27 cellular contexts compared by ENCODE assay signal in the genomic region with DNA sequence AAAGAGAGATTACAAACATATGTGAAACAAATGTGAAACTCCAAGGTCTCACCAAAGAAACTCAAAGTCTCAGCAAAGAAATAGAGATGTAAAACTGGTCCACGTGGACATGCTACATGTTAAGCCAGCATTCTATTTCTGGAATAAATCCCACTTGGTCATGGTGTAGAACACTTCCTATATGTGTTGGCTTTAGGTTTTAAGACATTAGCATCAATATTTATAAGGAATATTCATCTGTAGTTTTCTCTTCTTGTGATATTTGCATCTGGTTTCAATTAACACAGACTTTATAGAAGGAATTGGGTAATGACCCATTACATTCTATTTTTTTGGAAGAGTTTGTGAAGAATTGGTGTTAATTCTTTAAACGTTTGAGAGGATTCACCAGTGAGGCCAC.
A peak's percentile ranks its signal among the peaks of the same experiment; 100 is the strongest.
DNase-seq lines count a peak whose midpoint lies in the region; ATAC-seq and TF ChIP-seq lines count a peak whose summit lies in the region.
"Had no signal": no experiment of that assay in that cellular context is flagged by ENCODE, and none has a peak within 500 bp of the region (broad histone marks: within the 10 kb centered on the region; RNA-seq: fewer than 3 reads in every experiment).

No MANE protein-coding gene starts in this region.

- H3K27ac ChIP-seq in GM23248 (peak overlapping the region; percentile 79), Panc1 (ENCODE audit: low read length) (peak overlapping the region; percentile 81), fibroblast of lung (ENCODE audit: insufficient read depth, low read length) (peak overlapping the region; percentile 13), smooth muscle cell (ENCODE audit: low read depth) (peak overlapping the region; percentile 91), ovary (no peak overlapping the region)

- DNase-seq in GM23248 (peak; percentile 75), Panc1 (ENCODE audit: low read depth, low spot score) (no peak), fibroblast of lung (ENCODE audit: low read depth in 2 of 2) (peak; percentile 39 to 53), smooth muscle cell (lab: John Stamatoyannopoulos, UW; ENCODE audit: unreplicated experiment) (no peak), ovary (no peak), A172 (ENCODE audit: low spot score) (no peak)
- DNase-seq: activated CD4-positive, alpha-beta T cell treated with anti-CD3 and anti-CD28 coated beads, Interleukin-2, amount 10 ng/mL, durations not matched to agents 24 days and 14 days; AML-193; aorta; CD8-positive, alpha-beta memory T cell; cerebellar nuclear complex; DMS153; effector memory CD8-positive, alpha-beta T cell; GDM1; MV-4-11; natural killer cell; NCI-H187; NCI-H2227 treated with DMSO at 0.1 percent for 48 hours; NCI-H82; OCI-M1; posterior cingulate gyrus; Right ventricle myocardium superior; T-helper 2 cell had no signal

- no peak for TF ChIP-seq POLR2A in ovary (IDR thresholded peaks at IDR 0.05)

- CTCF ChIA-PET in Panc1 (lab: Charles Lee): no interaction called here

- BruUV-seq in Panc1 (replicated peaks; lab: Mats Ljungman, UMichigan): no TSS peak

- H3K4me3 ChIP-seq in GM23248 (no peak overlapping the region), Panc1 (ENCODE audit: low read depth in 2 of 2, low read length in 2 of 2) (no peak overlapping the region), fibroblast of lung (replicated peaks in 1 of 4; ENCODE audit: control extremely low read depth in 1 of 4, insufficient read depth in 1 of 4, low read depth in 3 of 4, low read length in 4 of 4) (no peak overlapping the region), smooth muscle cell (no peak overlapping the region), ovary (no peak overlapping the region)
- H3K4me3 ChIP-seq: esophagus muscularis mucosa had no signal

- TF ChIP-seq EP300 in ovary (IDR thresholded peaks at IDR 0.05): no peak

- no peaks in the 10 kb centered on the region for H3K9me2 ChIP-seq in GM23248 (ENCODE audit: insufficient read depth)

- no peaks in the 10 kb centered on the region for H3K27me3 ChIP-seq in GM23248 (replicated peaks; ENCODE audit: insufficient read depth)
- H3K27me3 ChIP-seq in Panc1 (ENCODE audit: control insufficient read depth, insufficient read depth, low read length): no peaks in the 10 kb centered on the region
- H3K27me3 ChIP-seq in fibroblast of lung (ENCODE audit: control insufficient read depth, insufficient read depth, low read length): no peaks in the 10 kb centered on the region
- H3K27me3 ChIP-seq in smooth muscle cell (ENCODE audit: low read depth): no peaks in the 10 kb centered on the region
- no peaks in the 10 kb centered on the region for H3K27me3 ChIP-seq in ovary
- H3K27me3 ChIP-seq: esophagus muscularis mucosa had no signal

- POLR2A ChIA-PET in Panc1 (lab: Charles Lee): no interaction called here

- H3K36me3 ChIP-seq in GM23248 (ENCODE audit: low read depth) (no peaks in the 10 kb centered on the region), Panc1 (ENCODE audit: control insufficient read depth, insufficient read depth, low read length) (no peaks in the 10 kb centered on the region), fibroblast of lung (ENCODE audit: control insufficient read depth, insufficient read depth, low read length) (no peaks in the 10 kb centered on the region), smooth muscle cell (ENCODE audit: low read depth) (no peaks in the 10 kb centered on the region), ovary (no peaks in the 10 kb centered on the region)
- H3K36me3 ChIP-seq: esophagus muscularis mucosa had no signal

- H3K4me1 ChIP-seq in GM23248 (ENCODE audit: insufficient read depth) (peaks cover 60% of the 10 kb centered on the region), Panc1 (ENCODE audit: control insufficient read depth, insufficient read depth, low read length) (peaks cover 28% of the 10 kb centered on the region), fibroblast of lung (ENCODE audit: control insufficient read depth, extremely low read depth, insufficient read depth, low read length) (peaks cover 39% of the 10 kb centered on the region), smooth muscle cell (ENCODE audit: low read depth) (peaks cover 12% of the 10 kb centered on the region), ovary (ENCODE audit: insufficient read depth) (peaks cover 21% of the 10 kb centered on the region)

- WGBS in GM23248 (ENCODE audit: low coverage in 1 of 2, low lambda C conversion rate in 2 of 2, missing lambda C conversion rate in 2 of 2), 2 experiments: 4 to 10% methylated on average over 2 of the region's 2 CpGs
- 31% methylated on average over 2 of the region's 2 CpGs for WGBS in smooth muscle cell (ENCODE audit: low lambda C conversion rate)
- 50 to 71% (median 65%) methylated on average over 2 of the region's 2 CpGs for WGBS in ovary, 3 donors

- H3K79me2 ChIP-seq in GM23248 (ENCODE audit: insufficient read depth) (no peaks in the 10 kb centered on the region), fibroblast of lung (ENCODE audit: control insufficient read depth, insufficient read depth, low read length) (no peaks in the 10 kb centered on the region), smooth muscle cell (ENCODE audit: low read depth) (peaks cover 9% of the 10 kb centered on the region)

- in situ Hi-C loops in GM23248 (cut with MboI) (no loop called here), Panc1 (cut with HindIII; ENCODE audit: low pct_unique_long_range_greater_than_20kb, low sequenced_read_pairs) (no loop called here)

- ATAC-seq in Panc1: no peak
- ATAC-seq in HG02884 (IDR thresholded peaks at IDR 0.05; ENCODE audit: unreplicated experiment): no peak
- ATAC-seq: effector memory CD8-positive, alpha-beta T cell; HCT116; natural killer cell; sciatic nerve had no signal

- intact Hi-C loops in Panc1 (cut with micrococcal nuclease; ENCODE audit: unreplicated experiment): no loop called here
- intact Hi-C loops in ovary (cut with DNase I): no loop called here

- H4K20me1 ChIP-seq in GM23248 (ENCODE audit: insufficient read depth) (no peaks in the 10 kb centered on the region), fibroblast of lung (ENCODE audit: control insufficient read depth, extremely low read depth, insufficient read depth, low read length) (no peaks in the 10 kb centered on the region), smooth muscle cell (ENCODE audit: low read depth) (no peaks in the 10 kb centered on the region)

- peaks cover 46% of the 10 kb centered on the region for H3F3A ChIP-seq in GM23248 (ENCODE audit: insufficient read depth)
- H3F3A ChIP-seq in smooth muscle cell (ENCODE audit: low read depth): peaks cover 27% of the 10 kb centered on the region

- no peak for TF ChIP-seq CTCF in Panc1 (IDR thresholded peaks at IDR 0.05)
- TF ChIP-seq CTCF in fibroblast of lung (conservative IDR thresholded peaks at IDR 0.05 in 1 of 2, IDR thresholded peaks at IDR 0.05 in 1 of 2; ENCODE audit: low read depth in 1 of 2, low read length in 2 of 2): no peak
- no peak for TF ChIP-seq CTCF in smooth muscle cell (IDR thresholded peaks at IDR 0.05; ENCODE audit: borderline replicate concordance, insufficient read depth, poor library complexity, severe bottlenecking)
- no peak for TF ChIP-seq CTCF in ovary (IDR thresholded peaks at IDR 0.05)

- H2AFZ ChIP-seq in GM23248 (peak overlapping the region; percentile 6; the same call in 1 of the 2 replicates), fibroblast of lung (ENCODE audit: low read length) (no peak overlapping the region), smooth muscle cell (ENCODE audit: low read depth) (peak overlapping the region; percentile 61)

- H3K4me2 ChIP-seq in GM23248 (ENCODE audit: unreplicated experiment) (peak overlapping the region; percentile 50), fibroblast of lung (ENCODE audit: extremely low read depth, insufficient read depth, low read length) (peak overlapping the region; percentile 17), smooth muscle cell (peak overlapping the region; percentile 11)

- H3K9ac ChIP-seq in GM23248 (peak overlapping the region; percentile 46), fibroblast of lung (ENCODE audit: insufficient read depth, low read length) (no peak overlapping the region), smooth muscle cell (ENCODE audit: low read depth) (peak overlapping the region; percentile 6)

- H3K9me3 ChIP-seq in GM23248 (ENCODE audit: low read depth) (no peaks in the 10 kb centered on the region), Panc1 (ENCODE audit: control insufficient read depth, insufficient read depth, low read depth, low read length) (no peaks in the 10 kb centered on the region; the same call in 1 of the 2 replicates), fibroblast of lung (ENCODE audit: control insufficient read depth, insufficient read depth, low read depth, low read length) (no peaks in the 10 kb centered on the region), smooth muscle cell (replicated peaks; ENCODE audit: low read depth) (no peaks in the 10 kb centered on the region), ovary (no peaks in the 10 kb centered on the region)
- H3K9me3 ChIP-seq: esophagus muscularis mucosa had no signal

Comparison
In these comparisons a context has a peak if more than half of its experiments do, and no peak if none do; other contexts are left out.
1. DNase-seq: peak in GM23248 (single experiment) and fibroblast of lung (2 of 2); none in Panc1 (single experiment), smooth muscle cell (single experiment), ovary (0 of 5) and A172 (single experiment).
2. H3K27ac ChIP-seq: peak in GM23248 (single experiment), Panc1 (single experiment), fibroblast of lung (single experiment) and smooth muscle cell (single experiment); none in ovary (0 of 2).
3. Peak in every context shown above with its lines, with median percentiles within 50 percentile points of each other: H3K4me2 ChIP-seq.